In the genomic region with DNA sequence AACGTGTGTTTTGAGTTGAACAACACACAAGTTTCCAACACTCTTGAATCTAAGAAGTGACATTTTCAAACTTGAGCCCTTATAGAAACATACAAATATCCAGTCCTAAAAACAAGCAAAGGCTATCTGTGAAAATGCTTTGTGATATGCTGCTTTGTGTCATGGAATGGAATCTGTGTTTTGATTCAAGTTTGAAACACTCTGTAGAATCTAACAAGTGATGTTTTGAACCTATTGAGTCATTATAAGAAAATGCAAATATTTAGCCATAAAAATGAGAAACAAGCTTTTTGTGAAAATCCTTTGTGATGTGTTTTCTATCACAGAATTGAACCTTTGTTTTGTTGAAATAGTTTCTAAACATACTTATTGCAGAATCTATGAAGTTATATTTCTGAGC, we compare ENCODE assay signal across 33 cellular contexts.
"Had no signal": no experiment of that assay in that cellular context is flagged by ENCODE, and none has a peak within 500 bp of the region (broad histone marks: within the 10 kb centered on the region; RNA-seq: fewer than 3 reads in every experiment).

No MANE protein-coding gene starts in this region.

- H3K4me1 ChIP-seq: adrenal gland, body of pancreas, breast epithelium had no signal

- DNase-seq: activated B cell treated with CpG ODN at 0.5 μM for 24 hours; activated CD4-positive, alpha-beta memory T cell treated with anti-CD3 and anti-CD28 coated beads for 36 hours; activated CD4-positive, alpha-beta T cell treated with anti-CD3 and anti-CD28 coated beads for 4 hours; activated CD4-positive, alpha-beta T cell treated with anti-CD3 and anti-CD28 coated beads, Interleukin-2, amount 10 ng/mL, durations not matched to agents 24 days and 14 days; activated CD4-positive, alpha-beta T cell treated with anti-CD3 and anti-CD28 coated beads, Interleukin-2, amount 50 U/mL, for 1 hour; activated CD4-positive, alpha-beta T cell treated with anti-CD3 and anti-CD28 coated beads, Interleukin-2, amount 50 U/mL, for 4 hours; activated CD4-positive, CD25-positive, alpha-beta regulatory T cell treated with anti-CD3 and anti-CD28 coated beads, Interleukin-2, amount 50 U/mL, for 72 hours; activated CD8-positive, alpha-beta memory T cell treated with anti-CD3 and anti-CD28 coated beads, Interleukin-2, amount 50 U/mL, for 4 hours; activated CD8-positive, alpha-beta T cell treated with anti-CD3 and anti-CD28 coated beads for 36 hours; activated effector memory CD4-positive, alpha-beta T cell treated with anti-CD3 and anti-CD28 coated beads, Interleukin-2, amount 50 U/mL, for 16 hours; activated gamma-delta T cell treated with Interleukin-2 at 50 U/mL for 16 hours; activated naive CD4-positive, alpha-beta T cell; activated naive CD4-positive, alpha-beta T cell treated with anti-CD3 and anti-CD28 coated beads for 36 hours; activated naive CD4-positive, alpha-beta T cell treated with anti-CD3 and anti-CD28 coated beads, Interleukin-2, amount 50 U/mL, for 16 hours; activated naive CD8-positive, alpha-beta T cell treated with anti-CD3 and anti-CD28 coated beads for 36 hours; activated T-cell treated with anti-CD3 and anti-CD28 coated beads for 4 hours; activated T-cell treated with anti-CD3 and anti-CD28 coated beads, Interleukin-2, amount 50 U/mL, for 1 hour; activated T-cell treated with anti-CD3 and anti-CD28 coated beads, Interleukin-2, amount 50 U/mL, for 4 hours; activated T-cell treated with anti-CD3 and anti-CD28 coated beads, Interleukin-2, amount 50 U/mL, for 72 hours; adrenal gland; amniotic stem cell; aorta; body of pancreas; brain microvascular endothelial cell; central memory CD4-positive, alpha-beta T cell; T-helper 1 cell; T-helper 2 cell; T-helper 9 cell had no signal

- H3K27me3 ChIP-seq: body of pancreas had no signal

- ATAC-seq: activated CD8-positive, alpha-beta T cell treated with anti-CD3 and anti-CD28 coated beads for 36 hours; activated T-cell treated with anti-CD3 and anti-CD28 coated beads, Interleukin-2, amount 50 U/mL, for 4 hours; activated T-helper 17 cell treated with anti-CD3 and anti-CD28 coated beads, Interleukin-2, amount 50 U/mL, for 72 hours; body of pancreas had no signal

- H3K4me3 ChIP-seq: adrenal gland, body of pancreas, breast epithelium had no signal

- H3K36me3 ChIP-seq: adrenal gland, brain microvascular endothelial cell, breast epithelium had no signal

- H3K9me3 ChIP-seq: adrenal gland, body of pancreas, breast epithelium had no signal

- FAIRE-seq: astrocyte, TTC549 had no signal

- H3K27ac ChIP-seq: adrenal gland, body of pancreas, brain microvascular endothelial cell, breast epithelium, VCaP had no signal
